In the genomic region with DNA sequence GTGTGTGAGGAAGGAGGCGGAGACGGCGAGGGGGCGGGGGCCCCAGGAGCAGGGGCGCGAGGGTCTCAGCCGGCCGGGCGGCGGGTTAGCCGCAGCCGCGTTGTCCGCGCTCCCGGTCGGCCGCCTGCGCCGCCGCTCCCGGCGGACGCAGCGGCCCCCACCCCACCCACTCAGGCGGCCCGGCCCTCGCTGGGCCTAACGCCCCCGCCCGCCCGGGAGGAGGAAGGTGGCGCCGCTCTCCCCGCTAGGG, we compare ENCODE assay signal across 8 cellular contexts. TPM values are rescaled to one million over a fixed set of nuclear protein-coding genes. Genes with fewer than 3 reads are reported as not detected.
DNase-seq lines count a peak whose midpoint lies in the region; ATAC-seq and TF ChIP-seq lines count a peak whose summit lies in the region.

Gene FCHSD2, minus strand, starts transcription at position 191 of the 250 bp plus-strand sequence. CDS start 441 bp downstream, outside the sequence.

- H3K36me3 ChIP-seq in SJSA1: peaks cover 10% of the 10 kb centered on the region

- no peak for TF ChIP-seq CTCF in fibroblast of mammary gland (conservative IDR thresholded peaks at IDR 0.05; ENCODE audit: control insufficient read depth, insufficient read depth, low read depth, low read length)

- no peaks in the 10 kb centered on the region for H3K27me3 ChIP-seq in SJSA1 (replicated peaks)

- ATAC-seq in GM18519 (IDR thresholded peaks at IDR 0.05; ENCODE audit: low FRiP score, unreplicated experiment): peak; percentile 17
- ATAC-seq in HG02798 (IDR thresholded peaks at IDR 0.05; ENCODE audit: poor library complexity, unreplicated experiment): no peak
- no peak for ATAC-seq in GM18868 (IDR thresholded peaks at IDR 0.05; ENCODE audit: unreplicated experiment)

- peak within 1 kb of the TSS; percentile 86 for H3K27ac ChIP-seq in SJSA1

- H3K9me3 ChIP-seq in SJSA1 (replicated peaks): no peaks in the 10 kb centered on the region

- H3K4me3 ChIP-seq in SJSA1 (peak within 1 kb of the TSS; percentile 69), fibroblast of mammary gland (ENCODE audit: control insufficient read depth, low read depth, low read length) (peak within 1 kb of the TSS; percentile 90)

- H3K4me1 ChIP-seq in SJSA1 (replicated peaks): peaks cover 14% of the 10 kb centered on the region

- DNase-seq in SJSA1 (ENCODE audit: low read depth in 1 of 2, low spot score in 2 of 2) (no peak), fibroblast of mammary gland (ENCODE audit: low read depth) (no peak), occipital lobe (lab: John Stamatoyannopoulos, UW) (no peak), RKO (ENCODE audit: low spot score) (no peak), NCI-H345 treated with DMSO at 0.1 percent for 48 hours (lab: John Stamatoyannopoulos, UW; ENCODE audit: unreplicated experiment) (no peak)

RNA-seq across cellular contexts. Expression of gene FCHSD2, which starts in this region (rescaled TPM):
- total RNA-seq in SJSA1 (2014; rRNA removed; shearing (Covaris generic)): 5.7 and 13.3 TPM in 2 replicates
- 46.6 TPM for total RNA-seq in occipital lobe
